Comparison of ENCODE assay signal across 23 cellular contexts in the genomic region with DNA sequence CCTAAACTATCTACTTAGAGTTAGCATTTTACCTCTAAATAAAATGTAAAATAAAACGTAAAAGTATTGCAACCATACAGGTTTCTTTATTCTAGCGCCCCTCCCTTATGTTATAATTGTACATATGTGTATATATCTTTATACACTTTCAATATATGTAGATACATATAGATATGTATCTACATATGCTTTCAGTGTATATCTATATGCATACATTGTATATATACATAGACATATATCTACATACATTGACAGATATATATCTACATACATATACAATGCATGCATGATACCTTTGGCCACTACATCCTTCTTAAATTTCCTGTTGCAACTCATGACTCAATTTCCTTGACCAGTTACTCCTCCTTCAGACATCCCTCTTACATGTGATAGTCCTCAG.
"Had no signal": no experiment of that assay in that cellular context is flagged by ENCODE, and none has a peak within 500 bp of the region (broad histone marks: within the 10 kb centered on the region; RNA-seq: fewer than 3 reads in every experiment).

No MANE protein-coding gene starts in this region.

- H3K9me3 Mint-ChIP-seq: activated naive CD8-positive, alpha-beta T cell treated with anti-CD3 and anti-CD28 coated beads for 36 hours; endodermal cell; stimulated activated naive CD8-positive, alpha-beta T cell treated with anti-CD3 and anti-CD28 coated beads, Interleukin-15, Interleukin-2, amounts not matched to agents 100 ng/mL and 50 ng/mL, for 24 hours had no signal

- H3K4me1 ChIP-seq: prostate gland had no signal

- ATAC-seq: body of pancreas had no signal

- H3K36me3 ChIP-seq: prostate gland, right atrium auricular region, suprapubic skin, transverse colon, uterus had no signal

- H3K4me3 ChIP-seq: body of pancreas, lung, prostate gland, right atrium auricular region, suprapubic skin, transverse colon, uterus had no signal

- DNase-seq: activated CD8-positive, alpha-beta memory T cell treated with anti-CD3 and anti-CD28 coated beads for 24 hours; activated CD8-positive, alpha-beta memory T cell treated with anti-CD3 and anti-CD28 coated beads, Interleukin-2, amount 50 U/mL, for 48 hours; activated gamma-delta T cell; activated naive CD8-positive, alpha-beta T cell treated with anti-CD3 and anti-CD28 coated beads for 36 hours; amygdala; body of pancreas; caudate nucleus; endodermal cell; erythroblast; hypothalamus; nephron progenitor cell; occipital lobe; stimulated activated CD4-positive, alpha-beta T cell treated with anti-CD3 and anti-CD28 coated beads, Interleukin-2, amount 100 ng/mL, for 24 hours; T-helper 1 cell; T1000; transverse colon; uterus had no signal

- H3K4me3 Mint-ChIP-seq: activated naive CD8-positive, alpha-beta T cell treated with anti-CD3 and anti-CD28 coated beads for 36 hours; endodermal cell; mesothelial cell of epicardium; nephron progenitor cell; stimulated activated naive CD8-positive, alpha-beta T cell treated with anti-CD3 and anti-CD28 coated beads, Interleukin-15, Interleukin-2, amounts not matched to agents 100 ng/mL and 50 ng/mL, for 24 hours had no signal

- H3K27me3 Mint-ChIP-seq: activated naive CD8-positive, alpha-beta T cell treated with anti-CD3 and anti-CD28 coated beads for 36 hours; stimulated activated naive CD8-positive, alpha-beta T cell treated with anti-CD3 and anti-CD28 coated beads, Interleukin-15, Interleukin-2, amounts not matched to agents 100 ng/mL and 50 ng/mL, for 24 hours had no signal

- H3K4me1 Mint-ChIP-seq: nephron progenitor cell had no signal

- H3K27me3 ChIP-seq: body of pancreas, right atrium auricular region, suprapubic skin, transverse colon, uterus had no signal

- H3K27ac ChIP-seq: body of pancreas, prostate gland, right atrium auricular region, suprapubic skin, transverse colon, uterus had no signal

- H3K27ac Mint-ChIP-seq: activated naive CD8-positive, alpha-beta T cell treated with anti-CD3 and anti-CD28 coated beads for 36 hours; endodermal cell; mesothelial cell of epicardium; nephron progenitor cell; stimulated activated naive CD8-positive, alpha-beta T cell treated with anti-CD3 and anti-CD28 coated beads, Interleukin-15, Interleukin-2, amounts not matched to agents 100 ng/mL and 50 ng/mL, for 24 hours had no signal

- H3K9me3 ChIP-seq: body of pancreas, prostate gland, right atrium auricular region, suprapubic skin, transverse colon, uterus had no signal
